In the genomic region with DNA sequence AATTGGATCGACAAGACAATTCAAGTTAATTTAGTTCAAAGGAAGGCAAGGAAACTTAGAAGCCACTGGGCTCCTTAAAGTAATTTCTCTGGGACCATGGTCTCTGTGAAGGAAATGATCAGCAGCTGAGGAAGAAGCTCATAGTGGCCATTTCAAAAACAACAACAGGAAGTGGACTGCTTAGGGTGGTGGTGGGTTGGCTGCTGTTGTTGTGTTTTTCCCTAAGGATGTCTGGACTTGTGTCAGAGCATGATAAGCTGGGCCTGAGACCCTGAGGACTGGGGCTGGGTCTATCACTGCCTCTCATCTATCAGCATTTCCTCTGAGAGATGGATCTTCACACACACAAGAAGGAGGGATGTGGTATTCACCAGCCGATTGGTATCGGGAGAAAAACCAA, we compare ENCODE assay signal across 1 cellular context.
TF ChIP-seq lines count a peak whose summit lies in the region.

No MANE protein-coding gene starts in this region.

TF ChIP-seq in GM23338, 12 proteins besides CTCF, POLR2A, EP300 and RAD21 (continued from another document):
- TF ChIP-seq, protein P1, sequence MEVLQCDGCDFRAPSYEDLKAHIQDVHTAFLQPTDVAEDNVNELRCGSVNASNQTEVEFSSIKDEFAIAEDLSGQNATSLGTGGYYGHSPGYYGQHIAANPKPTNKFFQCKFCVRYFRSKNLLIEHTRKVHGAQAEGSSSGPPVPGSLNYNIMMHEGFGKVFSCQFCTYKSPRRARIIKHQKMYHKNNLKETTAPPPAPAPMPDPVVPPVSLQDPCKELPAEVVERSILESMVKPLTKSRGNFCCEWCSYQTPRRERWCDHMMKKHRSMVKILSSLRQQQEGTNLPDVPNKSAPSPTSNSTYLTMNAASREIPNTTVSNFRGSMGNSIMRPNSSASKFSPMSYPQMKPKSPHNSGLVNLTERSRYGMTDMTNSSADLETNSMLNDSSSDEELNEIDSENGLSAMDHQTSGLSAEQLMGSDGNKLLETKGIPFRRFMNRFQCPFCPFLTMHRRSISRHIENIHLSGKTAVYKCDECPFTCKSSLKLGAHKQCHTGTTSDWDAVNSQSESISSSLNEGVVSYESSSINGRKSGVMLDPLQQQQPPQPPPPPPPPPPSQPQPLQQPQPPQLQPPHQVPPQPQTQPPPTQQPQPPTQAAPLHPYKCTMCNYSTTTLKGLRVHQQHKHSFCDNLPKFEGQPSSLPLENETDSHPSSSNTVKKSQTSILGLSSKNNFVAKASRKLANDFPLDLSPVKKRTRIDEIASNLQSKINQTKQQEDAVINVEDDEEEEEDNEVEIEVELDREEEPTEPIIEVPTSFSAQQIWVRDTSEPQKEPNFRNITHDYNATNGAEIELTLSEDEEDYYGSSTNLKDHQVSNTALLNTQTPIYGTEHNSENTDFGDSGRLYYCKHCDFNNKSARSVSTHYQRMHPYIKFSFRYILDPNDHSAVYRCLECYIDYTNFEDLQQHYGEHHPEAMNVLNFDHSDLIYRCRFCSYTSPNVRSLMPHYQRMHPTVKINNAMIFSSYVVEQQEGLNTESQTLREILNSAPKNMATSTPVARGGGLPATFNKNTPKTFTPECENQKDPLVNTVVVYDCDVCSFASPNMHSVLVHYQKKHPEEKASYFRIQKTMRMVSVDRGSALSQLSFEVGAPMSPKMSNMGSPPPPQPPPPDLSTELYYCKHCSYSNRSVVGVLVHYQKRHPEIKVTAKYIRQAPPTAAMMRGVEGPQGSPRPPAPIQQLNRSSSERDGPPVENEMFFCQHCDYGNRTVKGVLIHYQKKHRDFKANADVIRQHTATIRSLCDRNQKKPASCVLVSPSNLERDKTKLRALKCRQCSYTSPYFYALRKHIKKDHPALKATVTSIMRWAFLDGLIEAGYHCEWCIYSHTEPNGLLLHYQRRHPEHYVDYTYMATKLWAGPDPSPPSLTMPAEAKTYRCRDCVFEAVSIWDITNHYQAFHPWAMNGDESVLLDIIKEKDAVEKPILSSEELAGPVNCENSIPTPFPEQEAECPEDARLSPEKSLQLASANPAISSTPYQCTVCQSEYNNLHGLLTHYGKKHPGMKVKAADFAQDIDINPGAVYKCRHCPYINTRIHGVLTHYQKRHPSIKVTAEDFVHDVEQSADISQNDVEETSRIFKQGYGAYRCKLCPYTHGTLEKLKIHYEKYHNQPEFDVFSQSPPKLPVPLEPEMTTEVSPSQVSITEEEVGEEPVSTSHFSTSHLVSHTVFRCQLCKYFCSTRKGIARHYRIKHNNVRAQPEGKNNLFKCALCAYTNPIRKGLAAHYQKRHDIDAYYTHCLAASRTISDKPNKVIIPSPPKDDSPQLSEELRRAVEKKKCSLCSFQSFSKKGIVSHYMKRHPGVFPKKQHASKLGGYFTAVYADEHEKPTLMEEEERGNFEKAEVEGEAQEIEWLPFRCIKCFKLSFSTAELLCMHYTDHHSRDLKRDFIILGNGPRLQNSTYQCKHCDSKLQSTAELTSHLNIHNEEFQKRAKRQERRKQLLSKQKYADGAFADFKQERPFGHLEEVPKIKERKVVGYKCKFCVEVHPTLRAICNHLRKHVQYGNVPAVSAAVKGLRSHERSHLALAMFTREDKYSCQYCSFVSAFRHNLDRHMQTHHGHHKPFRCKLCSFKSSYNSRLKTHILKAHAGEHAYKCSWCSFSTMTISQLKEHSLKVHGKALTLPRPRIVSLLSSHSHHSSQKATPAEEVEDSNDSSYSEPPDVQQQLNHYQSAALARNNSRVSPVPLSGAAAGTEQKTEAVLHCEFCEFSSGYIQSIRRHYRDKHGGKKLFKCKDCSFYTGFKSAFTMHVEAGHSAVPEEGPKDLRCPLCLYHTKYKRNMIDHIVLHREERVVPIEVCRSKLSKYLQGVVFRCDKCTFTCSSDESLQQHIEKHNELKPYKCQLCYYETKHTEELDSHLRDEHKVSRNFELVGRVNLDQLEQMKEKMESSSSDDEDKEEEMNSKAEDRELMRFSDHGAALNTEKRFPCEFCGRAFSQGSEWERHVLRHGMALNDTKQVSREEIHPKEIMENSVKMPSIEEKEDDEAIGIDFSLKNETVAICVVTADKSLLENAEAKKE (CRISPR knock-in tag; IDR thresholded peaks at IDR 0.05): no peak
- TF ChIP-seq, protein P2, sequence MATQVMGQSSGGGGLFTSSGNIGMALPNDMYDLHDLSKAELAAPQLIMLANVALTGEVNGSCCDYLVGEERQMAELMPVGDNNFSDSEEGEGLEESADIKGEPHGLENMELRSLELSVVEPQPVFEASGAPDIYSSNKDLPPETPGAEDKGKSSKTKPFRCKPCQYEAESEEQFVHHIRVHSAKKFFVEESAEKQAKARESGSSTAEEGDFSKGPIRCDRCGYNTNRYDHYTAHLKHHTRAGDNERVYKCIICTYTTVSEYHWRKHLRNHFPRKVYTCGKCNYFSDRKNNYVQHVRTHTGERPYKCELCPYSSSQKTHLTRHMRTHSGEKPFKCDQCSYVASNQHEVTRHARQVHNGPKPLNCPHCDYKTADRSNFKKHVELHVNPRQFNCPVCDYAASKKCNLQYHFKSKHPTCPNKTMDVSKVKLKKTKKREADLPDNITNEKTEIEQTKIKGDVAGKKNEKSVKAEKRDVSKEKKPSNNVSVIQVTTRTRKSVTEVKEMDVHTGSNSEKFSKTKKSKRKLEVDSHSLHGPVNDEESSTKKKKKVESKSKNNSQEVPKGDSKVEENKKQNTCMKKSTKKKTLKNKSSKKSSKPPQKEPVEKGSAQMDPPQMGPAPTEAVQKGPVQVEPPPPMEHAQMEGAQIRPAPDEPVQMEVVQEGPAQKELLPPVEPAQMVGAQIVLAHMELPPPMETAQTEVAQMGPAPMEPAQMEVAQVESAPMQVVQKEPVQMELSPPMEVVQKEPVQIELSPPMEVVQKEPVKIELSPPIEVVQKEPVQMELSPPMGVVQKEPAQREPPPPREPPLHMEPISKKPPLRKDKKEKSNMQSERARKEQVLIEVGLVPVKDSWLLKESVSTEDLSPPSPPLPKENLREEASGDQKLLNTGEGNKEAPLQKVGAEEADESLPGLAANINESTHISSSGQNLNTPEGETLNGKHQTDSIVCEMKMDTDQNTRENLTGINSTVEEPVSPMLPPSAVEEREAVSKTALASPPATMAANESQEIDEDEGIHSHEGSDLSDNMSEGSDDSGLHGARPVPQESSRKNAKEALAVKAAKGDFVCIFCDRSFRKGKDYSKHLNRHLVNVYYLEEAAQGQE (IDR thresholded peaks at IDR 0.05; ENCODE audit: unreplicated experiment): no peak
- no peak for TF ChIP-seq ZNF114 (CRISPR knock-in tag; IDR thresholded peaks at IDR 0.05)
- no peak for TF ChIP-seq CREB1 (CRISPR knock-in tag; IDR thresholded peaks at IDR 0.05; ENCODE audit: low read depth)
- TF ChIP-seq ZNF331 (CRISPR knock-in tag; IDR thresholded peaks at IDR 0.05; ENCODE audit: low read depth): no peak
- TF ChIP-seq EZH2phosphoT487 (IDR thresholded peaks at IDR 0.05; ENCODE audit: unreplicated experiment): no peak
- no peak for TF ChIP-seq STAT1 (IDR thresholded peaks at IDR 0.05; ENCODE audit: unreplicated experiment)
- no peak for TF ChIP-seq POLR2AphosphoS5 (IDR thresholded peaks at IDR 0.05; ENCODE audit: low read depth)
- no peak for TF ChIP-seq EZH2 (IDR thresholded peaks at IDR 0.05; ENCODE audit: low read depth, unreplicated experiment)
